In the genomic region with DNA sequence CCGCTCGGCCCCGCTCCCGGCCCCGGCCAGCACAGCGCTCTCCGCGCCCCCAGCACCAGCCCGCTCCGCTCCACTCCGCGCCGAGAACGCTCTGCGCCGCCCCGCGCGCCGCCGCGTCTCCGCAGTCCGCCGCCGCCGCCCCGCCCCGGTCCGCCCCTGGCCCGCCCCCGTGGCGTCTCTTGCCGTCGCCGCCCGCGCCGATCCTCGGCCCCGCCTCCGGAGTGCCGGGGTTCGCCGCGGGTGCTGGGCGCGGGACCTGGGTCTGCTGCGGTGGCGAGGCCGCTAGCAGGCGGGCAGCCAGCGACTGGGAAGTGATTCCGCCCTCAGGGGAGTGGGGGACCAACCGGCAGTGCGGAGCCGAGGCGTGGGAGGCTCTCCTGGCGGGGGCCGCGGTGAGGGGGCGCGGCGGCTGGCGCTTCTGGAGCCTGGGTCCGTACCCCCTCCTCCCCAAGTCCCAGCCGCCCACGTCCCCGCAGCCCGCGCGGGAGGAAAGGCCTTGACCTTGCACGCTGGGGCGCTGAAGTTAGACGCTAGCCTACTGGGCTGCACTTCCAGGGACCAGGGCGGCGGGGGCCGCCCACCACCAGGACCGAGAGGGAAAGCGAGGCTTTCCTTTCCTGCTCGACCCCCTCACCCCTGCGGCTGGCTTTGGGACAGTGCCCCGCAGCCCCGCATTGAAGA, we compare ENCODE assay signal across 8 cellular contexts. TPM values are rescaled to one million over a fixed set of nuclear protein-coding genes. Genes with fewer than 3 reads are reported as not detected.
DNase-seq lines count a peak whose midpoint lies in the region; ATAC-seq and TF ChIP-seq lines count a peak whose summit lies in the region.

A gene with protein sequence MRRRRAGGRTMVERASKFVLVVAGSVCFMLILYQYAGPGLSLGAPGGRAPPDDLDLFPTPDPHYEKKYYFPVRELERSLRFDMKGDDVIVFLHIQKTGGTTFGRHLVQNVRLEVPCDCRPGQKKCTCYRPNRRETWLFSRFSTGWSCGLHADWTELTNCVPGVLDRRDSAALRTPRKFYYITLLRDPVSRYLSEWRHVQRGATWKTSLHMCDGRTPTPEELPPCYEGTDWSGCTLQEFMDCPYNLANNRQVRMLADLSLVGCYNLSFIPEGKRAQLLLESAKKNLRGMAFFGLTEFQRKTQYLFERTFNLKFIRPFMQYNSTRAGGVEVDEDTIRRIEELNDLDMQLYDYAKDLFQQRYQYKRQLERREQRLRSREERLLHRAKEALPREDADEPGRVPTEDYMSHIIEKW (minus strand): TSS at position 93 of the 681 bp plus-strand sequence. CDS start 305 bp downstream, outside the sequence.

- peaks cover 21% of the 10 kb centered on the region for H3K27me3 Mint-ChIP-seq in T-helper 1 cell treated with Interleukin-12 subunit alpha and Interleukin-12 subunit beta and Interleukin-4 antibody, amounts not matched to agents 30 μg/mL and 1 μg/mL, for 36 hours (ENCODE audit: low read depth)
- peaks cover 4% of the 10 kb centered on the region for H3K27me3 Mint-ChIP-seq in type B pancreatic cell

- H3K27me3 ChIP-seq in adrenal gland (no peaks in the 10 kb centered on the region), heart right ventricle (peaks cover 0 to 9% (median 0%) of the 10 kb centered on the region in 7 donors)

- peaks cover 29% of the 10 kb centered on the region for H3K4me1 Mint-ChIP-seq in T-helper 1 cell treated with Interleukin-12 subunit alpha and Interleukin-12 subunit beta and Interleukin-4 antibody, amounts not matched to agents 30 μg/mL and 1 μg/mL, for 36 hours (ENCODE audit: low read depth)
- peaks cover 35% of the 10 kb centered on the region for H3K4me1 Mint-ChIP-seq in type B pancreatic cell (ENCODE audit: unreplicated experiment)

- H3K36me3 Mint-ChIP-seq in T-helper 1 cell treated with Interleukin-12 subunit alpha and Interleukin-12 subunit beta and Interleukin-4 antibody, amounts not matched to agents 30 μg/mL and 1 μg/mL, for 36 hours (ENCODE audit: low read depth) = peaks cover 2% of the 10 kb centered on the region
- peaks cover 3% of the 10 kb centered on the region for H3K36me3 Mint-ChIP-seq in type B pancreatic cell

- peaks cover 41 to 50% of the 10 kb centered on the region in 2 donors for H3K4me1 ChIP-seq in adrenal gland (replicated peaks in 1 of 2)
- peaks cover 14 to 54% (median 44%) of the 10 kb centered on the region in 9 donors for H3K4me1 ChIP-seq in heart right ventricle

- H3K4me3 Mint-ChIP-seq in T-helper 1 cell treated with Interleukin-12 subunit alpha and Interleukin-12 subunit beta and Interleukin-4 antibody, amounts not matched to agents 30 μg/mL and 1 μg/mL, for 36 hours = peak within 1 kb of the TSS; percentile 88
- H3K4me3 Mint-ChIP-seq in type B pancreatic cell = peak within 1 kb of the TSS; percentile 94

- H3K36me3 ChIP-seq in adrenal gland (replicated peaks in 1 of 2) = no peaks in the 10 kb centered on the region
- peaks cover 0 to 6% (median 0%) of the 10 kb centered on the region in 9 donors for H3K36me3 ChIP-seq in heart right ventricle

- no peak for TF ChIP-seq CTCF in GM12865 (IDR thresholded peaks at IDR 0.05; ENCODE audit: insufficient read depth, low read depth, low read length, missing control alignments)
- no peak for TF ChIP-seq CTCF in adrenal gland (IDR thresholded peaks at IDR 0.05)
- TF ChIP-seq CTCF in heart right ventricle (IDR thresholded peaks at IDR 0.05) = no peak
- no peak for TF ChIP-seq CTCF in type B pancreatic cell (conservative IDR thresholded peaks at IDR 0.05)

- DNase-seq in GM12865 (ENCODE audit: low read depth) = peak; percentile 89
- DNase-seq in HEK293T (ENCODE audit: extremely low spot score) = peak; percentile 88
- DNase-seq in MV-4-11 (lab: John Stamatoyannopoulos, UW) = peak; percentile 47
- DNase-seq in adrenal gland = peak; percentile 84 to 93 (median 88)
- peak; percentile 82 to 91 for DNase-seq in heart right ventricle
- peak; percentile 94 for DNase-seq in posterior vena cava (ENCODE audit: low spot score)
- DNase-seq in type B pancreatic cell (ENCODE audit: extremely low spot score, unreplicated experiment) = peak; percentile 94

- ATAC-seq in heart right ventricle = peak; percentile 78 to 90 (median 82)

- intact Hi-C loops in adrenal gland (cut with DNase I) = loop anchor here (5.0 to 10.0 kb wide), 3 partner anchors 57 to 416 kb away; no protein-coding TSS in a partner anchor
- intact Hi-C loops in heart right ventricle (cut with DNase I) = loop anchor here in 3 of 10 donors (10.0 kb wide), 2 partner anchors 134 to 144 kb away; no protein-coding TSS in a partner anchor
- intact Hi-C loops in posterior vena cava (cut with DNase I) = loop anchor here in 1 of 2 donors (10.0 kb wide), 1 partner anchor 206 kb away; no protein-coding TSS in a partner anchor

- H3K9me3 ChIP-seq in adrenal gland (replicated peaks in 1 of 3) (no peaks in the 10 kb centered on the region), heart right ventricle (no peaks in the 10 kb centered on the region)

- POLR2A ChIA-PET in HEK293T (lab: Yijun Ruan, JAX) = no interaction called here

- H3K4me3 ChIP-seq in GM12865 (ENCODE audit: low read depth, low read length) = peak within 1 kb of the TSS; percentile 55
- H3K4me3 ChIP-seq in adrenal gland = peak within 1 kb of the TSS; percentile 49 to 91 (median 72)
- peak within 1 kb of the TSS; percentile 53 to 97 (median 76) for H3K4me3 ChIP-seq in heart right ventricle

- CTCF ChIA-PET in HEK293T (lab: Yijun Ruan, JAX) = no interaction called here

- H3K9me3 Mint-ChIP-seq in T-helper 1 cell treated with Interleukin-12 subunit alpha and Interleukin-12 subunit beta and Interleukin-4 antibody, amounts not matched to agents 30 μg/mL and 1 μg/mL, for 36 hours = no peaks in the 10 kb centered on the region
- H3K9me3 Mint-ChIP-seq in type B pancreatic cell = no peaks in the 10 kb centered on the region

- 0 to 1% (median 1%) methylated on average over 2 to 84 of the region's 84 CpGs; no CpG with 5 or more reads in 1 of the 4 donors for WGBS in adrenal gland, 4 donors
- 2% methylated on average over 70 to 83 of the region's 84 CpGs for WGBS in heart right ventricle, 2 donors

- H3K27ac ChIP-seq in adrenal gland = peak within 1 kb of the TSS in 3 of 5 donors; percentile 54 to 79 (median 71)
- H3K27ac ChIP-seq in heart right ventricle = peak within 1 kb of the TSS in 7 of 10 donors; percentile 35 to 70 (median 63)

- H3K27ac Mint-ChIP-seq in T-helper 1 cell treated with Interleukin-12 subunit alpha and Interleukin-12 subunit beta and Interleukin-4 antibody, amounts not matched to agents 30 μg/mL and 1 μg/mL, for 36 hours = peak within 1 kb of the TSS; percentile 70
- H3K27ac Mint-ChIP-seq in type B pancreatic cell = no peak within 1 kb of the TSS

- TF ChIP-seq POLR2A in adrenal gland (IDR thresholded peaks at IDR 0.05) = peak; percentile 60 to 83

TF ChIP-seq in HEK293T, 16 proteins besides CTCF, POLR2A, EP300 and RAD21:
- TF ChIP-seq CTBP1 (IDR thresholded peaks at IDR 0.05; ENCODE audit: borderline replicate concordance) (no peak), ZNF384 (IDR thresholded peaks at IDR 0.05) (no peak), FOXA1 (IDR thresholded peaks at IDR 0.05) (no peak), NFRKB (IDR thresholded peaks at IDR 0.05) (no peak), FOXK2 (IDR thresholded peaks at IDR 0.05) (no peak), ELF4 (IDR thresholded peaks at IDR 0.05) (no peak), LEF1 (IDR thresholded peaks at IDR 0.05; ENCODE audit: borderline replicate concordance) (no peak), HDGF (IDR thresholded peaks at IDR 0.05; ENCODE audit: borderline replicate concordance) (no peak), TARDBP (IDR thresholded peaks at IDR 0.05) (no peak), BHLHE40 (IDR thresholded peaks at IDR 0.05; ENCODE audit: borderline replicate concordance) (no peak), L3MBTL2 (conservative IDR thresholded peaks at IDR 0.05) (no peak), SUZ12 (IDR thresholded peaks at IDR 0.05) (no peak), ARNT (IDR thresholded peaks at IDR 0.05) (no peak)
- TF ChIP-seq, protein P1, sequence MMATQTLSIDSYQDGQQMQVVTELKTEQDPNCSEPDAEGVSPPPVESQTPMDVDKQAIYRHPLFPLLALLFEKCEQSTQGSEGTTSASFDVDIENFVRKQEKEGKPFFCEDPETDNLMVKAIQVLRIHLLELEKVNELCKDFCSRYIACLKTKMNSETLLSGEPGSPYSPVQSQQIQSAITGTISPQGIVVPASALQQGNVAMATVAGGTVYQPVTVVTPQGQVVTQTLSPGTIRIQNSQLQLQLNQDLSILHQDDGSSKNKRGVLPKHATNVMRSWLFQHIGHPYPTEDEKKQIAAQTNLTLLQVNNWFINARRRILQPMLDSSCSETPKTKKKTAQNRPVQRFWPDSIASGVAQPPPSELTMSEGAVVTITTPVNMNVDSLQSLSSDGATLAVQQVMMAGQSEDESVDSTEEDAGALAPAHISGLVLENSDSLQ (IDR thresholded peaks at IDR 0.05) = no peak

RNA-seq across cellular contexts. Expression of the gene that starts here (rescaled TPM):
- total RNA-seq in adrenal gland (100 to 1,000 TPM in 6 of 8 donors, 10 to 100 TPM in 2; 74.5 to 262 (median 149) TPM), heart right ventricle (10 to 100 TPM; 14.6 to 51.6 (median 19.0) TPM), posterior vena cava (10 to 100 TPM; 16.9 to 22.4 TPM), type B pancreatic cell (ENCODE audit: low replicate concordance) (64.9 and 75.2 TPM in 2 replicates)
- polyA plus RNA-seq in adrenal gland (10 to 100 TPM; 20.5 to 40.0 (median 35.1) TPM), heart right ventricle (10 to 100 TPM; 10.5 to 13.6 TPM)

Comparison
In these comparisons a context has a peak if more than half of its experiments do, and no peak if none do; other contexts are left out.
1. Peak in every context shown above with its lines: DNase-seq, ATAC-seq, H3K4me3 ChIP-seq and H3K27ac ChIP-seq.